ENCODE assay signal across 19 cellular contexts in the genomic region with DNA sequence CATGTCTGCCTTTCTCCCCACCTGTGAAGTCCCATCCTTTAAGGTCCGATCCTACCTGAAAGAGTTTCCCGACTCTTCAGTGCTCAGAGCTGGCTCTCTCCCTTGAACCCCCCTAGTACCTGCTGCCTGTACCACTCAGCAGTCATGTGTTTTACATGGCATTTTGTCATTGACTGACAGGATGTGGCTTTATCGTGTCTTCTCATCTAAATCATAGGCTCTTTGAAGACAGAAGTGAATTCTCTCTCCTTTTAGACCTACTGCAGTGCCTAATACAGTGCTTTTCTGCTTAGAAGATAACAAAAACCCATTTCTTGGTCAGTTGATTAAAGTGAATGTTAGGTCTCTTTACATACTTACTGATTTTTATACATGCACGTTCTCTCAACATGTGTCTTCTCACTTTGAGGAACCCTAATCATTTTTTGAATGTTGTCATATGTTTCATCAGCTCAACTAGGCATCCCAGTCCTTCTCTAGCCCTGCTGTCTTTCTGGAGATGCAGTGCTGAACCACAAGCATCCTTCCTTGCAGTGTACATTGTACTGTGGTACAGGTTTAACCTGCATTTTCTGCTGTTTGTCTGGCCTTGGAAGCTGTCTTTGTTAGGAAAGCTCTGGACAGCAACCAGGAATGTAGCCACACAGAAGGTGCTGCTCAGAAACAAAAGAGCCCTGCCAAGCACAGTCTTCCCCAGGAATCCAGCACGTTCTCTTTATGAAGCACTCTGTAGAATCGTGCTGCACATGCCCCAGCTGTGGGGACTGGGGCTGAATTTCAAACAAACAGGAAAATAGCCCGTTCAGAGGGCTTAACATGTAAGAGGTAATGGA. TPM values are rescaled to one million over a fixed set of nuclear protein-coding genes. Genes with fewer than 3 reads are reported as not detected.
DNase-seq lines count a peak whose midpoint lies in the region; ATAC-seq lines count a peak whose summit lies in the region.
"Had no signal": no experiment of that assay in that cellular context is flagged by ENCODE, and none has a peak within 500 bp of the region (broad histone marks: within the 10 kb centered on the region; RNA-seq: fewer than 3 reads in every experiment).

No MANE protein-coding gene starts in this region.

- CTCF ChIA-PET in activated CD4-positive, alpha-beta memory T cell treated with anti-CD3 and anti-CD28 coated beads for 36 hours (lab: Charles Lee) = interaction anchor here (0.6 to 2.1 kb wide), 3 partner anchors 10 to 227 kb away, joined by 3 to 5 read pairs (median 3); no protein-coding TSS in a partner anchor

- POLR2A ChIA-PET in activated CD4-positive, alpha-beta memory T cell treated with anti-CD3 and anti-CD28 coated beads for 36 hours (lab: Charles Lee) = no interaction called here

- H3K4me3 Mint-ChIP-seq in activated naive CD8-positive, alpha-beta T cell = peak overlapping the region; percentile 62
- H3K4me3 Mint-ChIP-seq in activated naive CD8-positive, alpha-beta T cell treated with anti-CD3 and anti-CD28 coated beads for 36 hours = no peak overlapping the region
- H3K4me3 Mint-ChIP-seq in activated CD4-positive, alpha-beta memory T cell treated with anti-CD3 and anti-CD28 coated beads for 36 hours = no peak overlapping the region
- H3K4me3 Mint-ChIP-seq in effector memory CD8-positive, alpha-beta T cell = peak overlapping the region; percentile 0 to 14

- H3K9me3 Mint-ChIP-seq in activated naive CD8-positive, alpha-beta T cell (ENCODE audit: low read depth) = no peaks in the 10 kb centered on the region
- H3K9me3 Mint-ChIP-seq in activated naive CD8-positive, alpha-beta T cell treated with anti-CD3 and anti-CD28 coated beads for 36 hours = no peaks in the 10 kb centered on the region
- no peaks in the 10 kb centered on the region for H3K9me3 Mint-ChIP-seq in activated CD4-positive, alpha-beta memory T cell treated with anti-CD3 and anti-CD28 coated beads for 36 hours
- H3K9me3 Mint-ChIP-seq in effector memory CD8-positive, alpha-beta T cell = no peaks in the 10 kb centered on the region

- H3K27me3 Mint-ChIP-seq in activated naive CD8-positive, alpha-beta T cell = no peaks in the 10 kb centered on the region
- H3K27me3 Mint-ChIP-seq in activated naive CD8-positive, alpha-beta T cell treated with anti-CD3 and anti-CD28 coated beads for 36 hours = no peaks in the 10 kb centered on the region
- no peaks in the 10 kb centered on the region for H3K27me3 Mint-ChIP-seq in activated CD4-positive, alpha-beta memory T cell treated with anti-CD3 and anti-CD28 coated beads for 36 hours
- H3K27me3 Mint-ChIP-seq in effector memory CD8-positive, alpha-beta T cell = no peaks in the 10 kb centered on the region

- intact Hi-C loops in activated CD4-positive, alpha-beta memory T cell treated with anti-CD3 and anti-CD28 coated beads for 36 hours (cut with micrococcal nuclease) = no loop called here

- no peak for DNase-seq in activated naive CD8-positive, alpha-beta T cell treated with anti-CD3 and anti-CD28 coated beads for 36 hours
- DNase-seq in activated CD4-positive, alpha-beta memory T cell treated with anti-CD3 and anti-CD28 coated beads for 36 hours = no peak
- DNase-seq in effector memory CD8-positive, alpha-beta T cell = peak in 1 of 3 experiments; percentile 18
- DNase-seq in NCI-H82 treated with DMSO at 0.1 percent for 48 hours (lab: John Stamatoyannopoulos, UW; ENCODE audit: unreplicated experiment) (no peak), OCI-M1 (lab: John Stamatoyannopoulos, UW) (no peak), CD1c-positive myeloid dendritic cell (ENCODE audit: extremely low spot score) (no peak), NCI-H1436 treated with DMSO at 0.1 percent for 48 hours (lab: John Stamatoyannopoulos, UW) (no peak)
- DNase-seq: amniotic stem cell; cortex of kidney; DMS79; H7; NCI-H2171; SHP77; stimulated activated CD4-positive, alpha-beta T cell treated with anti-CD3 and anti-CD28 coated beads, Interleukin-2, amount 100 ng/mL, for 48 hours; stimulated activated CD8-positive, alpha-beta memory T cell treated with anti-CD3 and anti-CD28 coated beads, Interleukin-4, amount 100 ng/mL, for 48 hours; T1000; trophoblast cell had no signal

- H3K4me1 Mint-ChIP-seq in activated naive CD8-positive, alpha-beta T cell (ENCODE audit: low read depth) = peaks cover 51% of the 10 kb centered on the region
- H3K4me1 Mint-ChIP-seq in activated naive CD8-positive, alpha-beta T cell treated with anti-CD3 and anti-CD28 coated beads for 36 hours = peaks cover 44% of the 10 kb centered on the region
- H3K4me1 Mint-ChIP-seq in activated CD4-positive, alpha-beta memory T cell treated with anti-CD3 and anti-CD28 coated beads for 36 hours (ENCODE audit: low read depth) = peaks cover 40% of the 10 kb centered on the region
- H3K4me1 Mint-ChIP-seq in effector memory CD8-positive, alpha-beta T cell (ENCODE audit: low read depth in 2 of 2) = peaks cover 30 to 32% of the 10 kb centered on the region in 2 donors

- H3K27ac Mint-ChIP-seq in activated naive CD8-positive, alpha-beta T cell = peak overlapping the region; percentile 72
- no peak overlapping the region for H3K27ac Mint-ChIP-seq in activated naive CD8-positive, alpha-beta T cell treated with anti-CD3 and anti-CD28 coated beads for 36 hours
- H3K27ac Mint-ChIP-seq in activated CD4-positive, alpha-beta memory T cell treated with anti-CD3 and anti-CD28 coated beads for 36 hours = peak overlapping the region; percentile 2
- H3K27ac Mint-ChIP-seq in effector memory CD8-positive, alpha-beta T cell = peak overlapping the region; percentile 2 to 47

- peak; percentile 88 for ATAC-seq in effector memory CD8-positive, alpha-beta T cell (replicated peaks)
- ATAC-seq: sciatic nerve had no signal

- peaks cover 7% of the 10 kb centered on the region for H3K36me3 Mint-ChIP-seq in activated naive CD8-positive, alpha-beta T cell
- H3K36me3 Mint-ChIP-seq in activated naive CD8-positive, alpha-beta T cell treated with anti-CD3 and anti-CD28 coated beads for 36 hours = peaks cover 10% of the 10 kb centered on the region
- H3K36me3 Mint-ChIP-seq in activated CD4-positive, alpha-beta memory T cell treated with anti-CD3 and anti-CD28 coated beads for 36 hours = peaks cover 3% of the 10 kb centered on the region
- H3K36me3 Mint-ChIP-seq in effector memory CD8-positive, alpha-beta T cell (ENCODE audit: insufficient read depth) = peaks cover 3% of the 10 kb centered on the region

RNA-seq across cellular contexts. Expression of gene LRRC4, which starts 28.1 kb away (rescaled TPM):
- total RNA-seq in activated naive CD8-positive, alpha-beta T cell treated with anti-CD3 and anti-CD28 coated beads for 36 hours = not detected
- under 1 TPM; 0.68 to 0.74 TPM for total RNA-seq in activated CD4-positive, alpha-beta memory T cell treated with anti-CD3 and anti-CD28 coated beads for 36 hours

Comparison
In these comparisons a context has a peak if more than half of its experiments do, and no peak if none do; other contexts are left out.
1. H3K4me3 Mint-ChIP-seq: peak in activated naive CD8-positive, alpha-beta T cell (single experiment) and effector memory CD8-positive, alpha-beta T cell (2 of 2); none in activated naive CD8-positive, alpha-beta T cell treated with anti-CD3 and anti-CD28 coated beads for 36 hours (single experiment) and activated CD4-positive, alpha-beta memory T cell treated with anti-CD3 and anti-CD28 coated beads for 36 hours (single experiment).